In the genomic region with DNA sequence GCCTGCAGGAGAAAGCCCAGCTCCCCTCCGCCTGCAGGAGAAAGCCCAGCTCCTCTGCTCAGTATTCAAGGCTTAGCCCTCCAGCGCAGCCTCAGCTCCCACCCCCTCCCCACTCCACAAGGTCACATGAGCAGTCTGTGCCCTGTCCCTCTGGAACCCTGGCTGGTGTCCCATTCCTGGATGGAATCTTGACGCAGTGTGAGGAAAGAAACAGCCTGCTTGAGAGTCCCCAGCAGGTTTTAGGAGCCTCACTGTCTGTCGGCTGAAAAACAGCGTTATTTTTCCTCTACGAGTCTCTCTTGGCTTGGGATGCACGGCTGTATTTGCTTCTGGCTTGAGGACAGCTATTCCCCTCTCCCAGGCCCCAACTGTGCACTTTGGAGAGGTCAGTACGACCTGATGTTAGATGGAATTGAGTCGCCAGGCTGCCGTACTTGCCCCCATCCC, we compare ENCODE assay signal across 22 cellular contexts.
DNase-seq lines count a peak whose midpoint lies in the region; ATAC-seq and TF ChIP-seq lines count a peak whose summit lies in the region.
"Had no signal": no experiment of that assay in that cellular context is flagged by ENCODE, and none has a peak within 500 bp of the region (broad histone marks: within the 10 kb centered on the region; RNA-seq: fewer than 3 reads in every experiment).

No MANE protein-coding gene starts in this region.

- peak overlapping the region in 2 of 3 experiments; percentile 36 to 40 for H3K4me3 Mint-ChIP-seq in nephron
- H3K4me3 Mint-ChIP-seq: activated CD8-positive, alpha-beta memory T cell treated with anti-CD3 and anti-CD28 coated beads, Interleukin-2, amount 10 ng/mL, durations not matched to agents 7 days and 5 days had no signal

- H3K4me1 Mint-ChIP-seq in nephron, result peaks cover 36% of the 10 kb centered on the region
- H3K4me1 Mint-ChIP-seq: activated CD8-positive, alpha-beta memory T cell treated with anti-CD3 and anti-CD28 coated beads, Interleukin-2, amount 10 ng/mL, durations not matched to agents 7 days and 5 days had no signal

- H3K4me1 ChIP-seq in uterus, result no peaks in the 10 kb centered on the region
- H3K4me1 ChIP-seq: colonic mucosa, transverse colon had no signal

- H3K27me3 ChIP-seq in uterus, result no peaks in the 10 kb centered on the region
- H3K27me3 ChIP-seq: colonic mucosa, gastroesophageal sphincter, transverse colon had no signal

- peaks cover 10% of the 10 kb centered on the region for H3K27me3 Mint-ChIP-seq in nephron (ENCODE audit: low read depth)
- H3K27me3 Mint-ChIP-seq: activated CD8-positive, alpha-beta memory T cell treated with anti-CD3 and anti-CD28 coated beads, Interleukin-2, amount 10 ng/mL, durations not matched to agents 7 days and 5 days had no signal

- no peaks in the 10 kb centered on the region for H3K36me3 ChIP-seq in uterus
- H3K36me3 ChIP-seq: colonic mucosa, gastroesophageal sphincter, transverse colon had no signal

- H3K36me3 Mint-ChIP-seq in nephron (ENCODE audit: low read depth), result no peaks in the 10 kb centered on the region
- H3K36me3 Mint-ChIP-seq: activated CD8-positive, alpha-beta memory T cell treated with anti-CD3 and anti-CD28 coated beads, Interleukin-2, amount 10 ng/mL, durations not matched to agents 7 days and 5 days had no signal

- H3K27ac Mint-ChIP-seq in nephron, result peak overlapping the region; percentile 85 to 95 (median 87)
- H3K27ac Mint-ChIP-seq: activated CD8-positive, alpha-beta memory T cell treated with anti-CD3 and anti-CD28 coated beads, Interleukin-2, amount 10 ng/mL, durations not matched to agents 7 days and 5 days had no signal

- ATAC-seq in Right ventricle myocardium inferior (peak; percentile 75), left cardiac atrium (peak; percentile 70 to 80), GM18868 (IDR thresholded peaks at IDR 0.05; ENCODE audit: unreplicated experiment) (no peak)
- ATAC-seq: activated CD8-positive, alpha-beta memory T cell treated with anti-CD3 and anti-CD28 coated beads, Interleukin-2, amount 10 ng/mL, durations not matched to agents 7 days and 5 days; gastroesophageal sphincter; mucosa of descending colon had no signal

- no peak for TF ChIP-seq POLR2A in uterus (IDR thresholded peaks at IDR 0.05)

- no peak overlapping the region for H3K4me3 ChIP-seq in uterus
- H3K4me3 ChIP-seq: colonic mucosa, gastroesophageal sphincter, mucosa of descending colon, smooth muscle cell, transverse colon had no signal

- peak overlapping the region; percentile 72 to 77 for H3K27ac ChIP-seq in uterus
- H3K27ac ChIP-seq: 22Rv1, colonic mucosa, gastroesophageal sphincter, HL-60, transverse colon had no signal

- no peaks in the 10 kb centered on the region for H3K9me3 Mint-ChIP-seq in nephron

- DNase-seq in Right ventricle myocardium inferior (ENCODE audit: missing footprints), result no peak
- DNase-seq in cardiac septum (ENCODE audit: low spot score), result no peak
- DNase-seq in left cardiac atrium, result peak; percentile 51
- DNase-seq in uterus, result peak; percentile 34 to 62
- DNase-seq in NCI-H2029 treated with DMSO at 0.1 percent for 48 hours (lab: John Stamatoyannopoulos, UW), result no peak
- no peak for DNase-seq in activated T-cell treated with anti-CD3 and anti-CD28 coated beads for 4 hours
- DNase-seq: activated CD8-positive, alpha-beta memory T cell treated with anti-CD3 and anti-CD28 coated beads, Interleukin-2, amount 10 ng/mL, durations not matched to agents 7 days and 5 days; activated effector memory CD4-positive, alpha-beta T cell treated with Interleukin-2 at 50 U/mL for 16 hours; amniotic stem cell; colonic mucosa; KBM-7; mucosa of descending colon; NCI-H1930; NCI-H524 treated with DMSO at 0.1 percent for 48 hours; T-helper 2 cell; transverse colon had no signal

- intact Hi-C loops in Right ventricle myocardium inferior (cut with DNase I) (no loop called here), cardiac septum (cut with DNase I) (no loop called here), left cardiac atrium (cut with DNase I) (no loop called here), uterus (cut with DNase I; ENCODE audit: low total_unique reads) (no loop called here)

- TF ChIP-seq CTCF in nephron (IDR thresholded peaks at IDR 0.05; ENCODE audit: unreplicated experiment in 3 of 3) (no peak), uterus (IDR thresholded peaks at IDR 0.05) (no peak)

- H3K9me3 ChIP-seq in uterus, result no peaks in the 10 kb centered on the region
- H3K9me3 ChIP-seq: colonic mucosa, gastroesophageal sphincter, mucosa of descending colon, transverse colon had no signal

Comparison
In these comparisons a context has a peak if more than half of its experiments do, and no peak if none do; other contexts are left out.
1. DNase-seq: peak in left cardiac atrium (single experiment) and uterus (2 of 2); none in Right ventricle myocardium inferior (single experiment), cardiac septum (single experiment), NCI-H2029 treated with DMSO at 0.1 percent for 48 hours (single experiment) and activated T-cell treated with anti-CD3 and anti-CD28 coated beads for 4 hours (single experiment).